ENCODE assay signal across 1 cellular context in genomic region chr6:138814179-138814834, GRCh38.
A peak's percentile ranks its signal among the peaks of the same experiment; 100 is the strongest.
TF ChIP-seq lines count a peak whose summit lies in the region.

No MANE protein-coding gene starts in this region.

TF ChIP-seq in HepG2, 621 proteins besides CTCF, POLR2A, EP300 and RAD21 (continued from another document and continues in another):
- TF ChIP-seq HNF4G (IDR thresholded peaks at IDR 0.05; ENCODE audit: borderline replicate concordance, low read depth, low read length) (peak; percentile 61), HNF4G (CRISPR knock-in tag; IDR thresholded peaks at IDR 0.05; ENCODE audit: borderline replicate concordance, low read depth) (no peak), ETV5 (CRISPR knock-in tag; IDR thresholded peaks at IDR 0.05; ENCODE audit: borderline replicate concordance) (peak; percentile 42; the same call in 1 of the 2 replicates), SALL2 (CRISPR knock-in tag; IDR thresholded peaks at IDR 0.05) (no peak), FOXP4 (CRISPR knock-in tag; IDR thresholded peaks at IDR 0.05) (peak; percentile 75; the same call in 1 of the 2 replicates), TCF7L2 (IDR thresholded peaks at IDR 0.05; ENCODE audit: low read depth, low read length) (no peak), TAF15 (IDR thresholded peaks at IDR 0.05; ENCODE audit: low read depth, low read length, poor library complexity, severe bottlenecking) (no peak), ETS1 (CRISPR knock-in tag; IDR thresholded peaks at IDR 0.05) (no peak), ZNF367 (CRISPR knock-in tag; IDR thresholded peaks at IDR 0.05; ENCODE audit: borderline replicate concordance) (no peak), PATZ1 (CRISPR knock-in tag; IDR thresholded peaks at IDR 0.05) (no peak), JDP2 (CRISPR knock-in tag; IDR thresholded peaks at IDR 0.05; ENCODE audit: borderline replicate concordance) (no peak), PHF8 (CRISPR knock-in tag; IDR thresholded peaks at IDR 0.05) (0 out of 2 replicates have a peak, but pooled peaks have one; percentile 19), ZHX1 (CRISPR knock-in tag; IDR thresholded peaks at IDR 0.05; ENCODE audit: low read depth) (no peak), SATB2 (CRISPR knock-in tag; IDR thresholded peaks at IDR 0.05) (no peak), ZNF749 (CRISPR knock-in tag; IDR thresholded peaks at IDR 0.05; ENCODE audit: borderline replicate concordance) (no peak), ZNF431 (CRISPR knock-in tag; IDR thresholded peaks at IDR 0.05; ENCODE audit: borderline replicate concordance, low read depth) (peak; percentile 37; the same call in 1 of the 2 replicates), ZNF530 (CRISPR knock-in tag; IDR thresholded peaks at IDR 0.05; ENCODE audit: low read depth) (no peak), ZFP37 (CRISPR knock-in tag; IDR thresholded peaks at IDR 0.05; ENCODE audit: borderline replicate concordance) (no peak), TCF7 (IDR thresholded peaks at IDR 0.05; ENCODE audit: low read depth) (peak; percentile 65; the same call in 1 of the 2 replicates), PCBP2 (optimal IDR thresholded peaks at IDR 0.05; ENCODE audit: low read depth, low read length, poor library complexity, severe bottlenecking) (no peak), ZNF10 (CRISPR knock-in tag; IDR thresholded peaks at IDR 0.05; ENCODE audit: borderline replicate concordance, low read depth) (no peak), DNMT1 (CRISPR knock-in tag; IDR thresholded peaks at IDR 0.05) (no peak), THYN1 (CRISPR knock-in tag; IDR thresholded peaks at IDR 0.05; ENCODE audit: borderline replicate concordance, low read depth) (no peak), ZNF883 (CRISPR knock-in tag; IDR thresholded peaks at IDR 0.05; ENCODE audit: not compliant biosample characterization) (no peak), PITX1 (CRISPR knock-in tag; IDR thresholded peaks at IDR 0.05) (peak; percentile 60; the same call in 1 of the 2 replicates), ATF1 (CRISPR knock-in tag; IDR thresholded peaks at IDR 0.05) (peak; percentile 57; the same call in 1 of the 2 replicates), ZFP36 (IDR thresholded peaks at IDR 0.05; ENCODE audit: borderline replicate concordance, low read depth, low read length, partially characterized antibody) (no peak), MBNL3 (CRISPR knock-in tag; conservative IDR thresholded peaks at IDR 0.05) (no peak), ZNF577 (CRISPR knock-in tag; IDR thresholded peaks at IDR 0.05; ENCODE audit: borderline replicate concordance, low read depth) (no peak), FOXC1 (CRISPR knock-in tag; IDR thresholded peaks at IDR 0.05; ENCODE audit: borderline replicate concordance) (no peak), ZNF3 (CRISPR knock-in tag; IDR thresholded peaks at IDR 0.05) (no peak), RNF2 (conservative IDR thresholded peaks at IDR 0.05; ENCODE audit: low read depth) (no peak), NFYC (CRISPR knock-in tag; IDR thresholded peaks at IDR 0.05) (no peak), ZNF501 (CRISPR knock-in tag; IDR thresholded peaks at IDR 0.05) (no peak), RBM22 (optimal IDR thresholded peaks at IDR 0.05; ENCODE audit: low read length) (no peak), ARNT2 (CRISPR knock-in tag; IDR thresholded peaks at IDR 0.05; ENCODE audit: low read depth) (no peak), GABPB1 (CRISPR knock-in tag; IDR thresholded peaks at IDR 0.05) (no peak)
- TF ChIP-seq, protein P1, sequence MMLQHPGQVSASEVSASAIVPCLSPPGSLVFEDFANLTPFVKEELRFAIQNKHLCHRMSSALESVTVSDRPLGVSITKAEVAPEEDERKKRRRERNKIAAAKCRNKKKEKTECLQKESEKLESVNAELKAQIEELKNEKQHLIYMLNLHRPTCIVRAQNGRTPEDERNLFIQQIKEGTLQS (CRISPR knock-in tag; IDR thresholded peaks at IDR 0.05) = 0 out of 2 replicates have a peak, but pooled peaks have one; percentile 12
- TF ChIP-seq, protein P2, sequence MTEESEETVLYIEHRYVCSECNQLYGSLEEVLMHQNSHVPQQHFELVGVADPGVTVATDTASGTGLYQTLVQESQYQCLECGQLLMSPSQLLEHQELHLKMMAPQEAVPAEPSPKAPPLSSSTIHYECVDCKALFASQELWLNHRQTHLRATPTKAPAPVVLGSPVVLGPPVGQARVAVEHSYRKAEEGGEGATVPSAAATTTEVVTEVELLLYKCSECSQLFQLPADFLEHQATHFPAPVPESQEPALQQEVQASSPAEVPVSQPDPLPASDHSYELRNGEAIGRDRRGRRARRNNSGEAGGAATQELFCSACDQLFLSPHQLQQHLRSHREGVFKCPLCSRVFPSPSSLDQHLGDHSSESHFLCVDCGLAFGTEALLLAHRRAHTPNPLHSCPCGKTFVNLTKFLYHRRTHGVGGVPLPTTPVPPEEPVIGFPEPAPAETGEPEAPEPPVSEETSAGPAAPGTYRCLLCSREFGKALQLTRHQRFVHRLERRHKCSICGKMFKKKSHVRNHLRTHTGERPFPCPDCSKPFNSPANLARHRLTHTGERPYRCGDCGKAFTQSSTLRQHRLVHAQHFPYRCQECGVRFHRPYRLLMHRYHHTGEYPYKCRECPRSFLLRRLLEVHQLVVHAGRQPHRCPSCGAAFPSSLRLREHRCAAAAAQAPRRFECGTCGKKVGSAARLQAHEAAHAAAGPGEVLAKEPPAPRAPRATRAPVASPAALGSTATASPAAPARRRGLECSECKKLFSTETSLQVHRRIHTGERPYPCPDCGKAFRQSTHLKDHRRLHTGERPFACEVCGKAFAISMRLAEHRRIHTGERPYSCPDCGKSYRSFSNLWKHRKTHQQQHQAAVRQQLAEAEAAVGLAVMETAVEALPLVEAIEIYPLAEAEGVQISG (CRISPR knock-in tag; IDR thresholded peaks at IDR 0.05) = peak; percentile 35; the same call in 1 of the 2 replicates
- TF ChIP-seq, protein P3, sequence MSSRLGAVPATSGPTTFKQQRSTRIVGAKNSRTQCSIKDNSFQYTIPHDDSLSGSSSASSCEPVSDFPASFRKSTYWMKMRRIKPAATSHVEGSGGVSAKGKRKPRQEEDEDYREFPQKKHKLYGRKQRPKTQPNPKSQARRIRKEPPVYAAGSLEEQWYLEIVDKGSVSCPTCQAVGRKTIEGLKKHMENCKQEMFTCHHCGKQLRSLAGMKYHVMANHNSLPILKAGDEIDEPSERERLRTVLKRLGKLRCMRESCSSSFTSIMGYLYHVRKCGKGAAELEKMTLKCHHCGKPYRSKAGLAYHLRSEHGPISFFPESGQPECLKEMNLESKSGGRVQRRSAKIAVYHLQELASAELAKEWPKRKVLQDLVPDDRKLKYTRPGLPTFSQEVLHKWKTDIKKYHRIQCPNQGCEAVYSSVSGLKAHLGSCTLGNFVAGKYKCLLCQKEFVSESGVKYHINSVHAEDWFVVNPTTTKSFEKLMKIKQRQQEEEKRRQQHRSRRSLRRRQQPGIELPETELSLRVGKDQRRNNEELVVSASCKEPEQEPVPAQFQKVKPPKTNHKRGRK (CRISPR knock-in tag; IDR thresholded peaks at IDR 0.05) = no peak
- TF ChIP-seq, protein P4, sequence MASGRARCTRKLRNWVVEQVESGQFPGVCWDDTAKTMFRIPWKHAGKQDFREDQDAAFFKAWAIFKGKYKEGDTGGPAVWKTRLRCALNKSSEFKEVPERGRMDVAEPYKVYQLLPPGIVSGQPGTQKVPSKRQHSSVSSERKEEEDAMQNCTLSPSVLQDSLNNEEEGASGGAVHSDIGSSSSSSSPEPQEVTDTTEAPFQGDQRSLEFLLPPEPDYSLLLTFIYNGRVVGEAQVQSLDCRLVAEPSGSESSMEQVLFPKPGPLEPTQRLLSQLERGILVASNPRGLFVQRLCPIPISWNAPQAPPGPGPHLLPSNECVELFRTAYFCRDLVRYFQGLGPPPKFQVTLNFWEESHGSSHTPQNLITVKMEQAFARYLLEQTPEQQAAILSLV (CRISPR knock-in tag; IDR thresholded peaks at IDR 0.05; ENCODE audit: borderline replicate concordance) = no peak
- TF ChIP-seq, protein P5, sequence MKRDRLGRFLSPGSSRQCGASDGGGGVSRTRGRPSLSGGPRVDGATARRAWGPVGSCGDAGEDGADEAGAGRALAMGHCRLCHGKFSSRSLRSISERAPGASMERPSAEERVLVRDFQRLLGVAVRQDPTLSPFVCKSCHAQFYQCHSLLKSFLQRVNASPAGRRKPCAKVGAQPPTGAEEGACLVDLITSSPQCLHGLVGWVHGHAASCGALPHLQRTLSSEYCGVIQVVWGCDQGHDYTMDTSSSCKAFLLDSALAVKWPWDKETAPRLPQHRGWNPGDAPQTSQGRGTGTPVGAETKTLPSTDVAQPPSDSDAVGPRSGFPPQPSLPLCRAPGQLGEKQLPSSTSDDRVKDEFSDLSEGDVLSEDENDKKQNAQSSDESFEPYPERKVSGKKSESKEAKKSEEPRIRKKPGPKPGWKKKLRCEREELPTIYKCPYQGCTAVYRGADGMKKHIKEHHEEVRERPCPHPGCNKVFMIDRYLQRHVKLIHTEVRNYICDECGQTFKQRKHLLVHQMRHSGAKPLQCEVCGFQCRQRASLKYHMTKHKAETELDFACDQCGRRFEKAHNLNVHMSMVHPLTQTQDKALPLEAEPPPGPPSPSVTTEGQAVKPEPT (CRISPR knock-in tag; IDR thresholded peaks at IDR 0.05; ENCODE audit: low read depth) = no peak
- TF ChIP-seq, protein P6, sequence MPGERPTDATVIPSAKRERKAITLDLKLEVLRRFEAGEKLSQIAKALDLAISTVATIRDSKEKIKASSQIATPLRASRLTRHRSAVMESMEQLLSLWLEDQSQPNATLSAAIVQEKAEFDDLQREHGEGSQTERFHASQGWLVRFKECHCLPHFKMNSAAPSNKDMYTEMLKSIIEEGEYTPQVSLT (CRISPR knock-in tag; IDR thresholded peaks at IDR 0.05; ENCODE audit: borderline replicate concordance, low read depth) = no peak
